In the genomic region with DNA sequence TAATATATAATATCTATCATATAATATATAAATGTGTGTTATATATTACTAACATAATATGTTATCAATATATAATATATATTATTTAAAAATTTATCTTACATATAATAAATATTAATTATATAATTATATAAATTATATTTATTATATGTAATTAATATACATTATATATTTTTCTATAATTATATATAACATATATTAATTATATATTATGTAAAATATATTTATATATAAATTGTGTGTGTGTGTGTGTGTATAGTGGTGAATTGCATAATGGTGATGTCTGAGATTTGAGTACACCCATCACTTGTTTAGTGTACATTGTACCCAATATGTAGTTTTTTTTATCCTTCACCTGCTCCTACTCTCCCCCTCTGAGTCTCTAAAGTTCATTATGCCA, we compare ENCODE assay signal across 22 cellular contexts.
"Had no signal": no experiment of that assay in that cellular context is flagged by ENCODE, and none has a peak within 500 bp of the region (broad histone marks: within the 10 kb centered on the region; RNA-seq: fewer than 3 reads in every experiment).

No MANE protein-coding gene starts in this region.

- H3K27ac Mint-ChIP-seq: T-cell; T-helper 1 cell treated with Interleukin-12 subunit alpha and Interleukin-12 subunit beta and Interleukin-4 antibody, amounts not matched to agents 30 μg/mL and 1 μg/mL, for 36 hours had no signal

- H3K4me1 Mint-ChIP-seq: T-cell had no signal

- H3K9ac ChIP-seq: KMS-11, SK-N-SH had no signal

- FAIRE-seq: HepG2 had no signal

- ATAC-seq: HepG2, T-cell had no signal

- H3K4me3 Mint-ChIP-seq: T-cell; T-helper 1 cell treated with Interleukin-12 subunit alpha and Interleukin-12 subunit beta and Interleukin-4 antibody, amounts not matched to agents 30 μg/mL and 1 μg/mL, for 36 hours had no signal

- H3K36me3 Mint-ChIP-seq: T-cell had no signal

- DNase-seq: IMR-90, Kasumi-1, MM.1S, NCI-H1092 treated with DMSO at 0.1 percent for 48 hours, NCI-H1436, NCI-H187, NCI-H2029 treated with DMSO at 0.1 percent for 48 hours, NCI-H2171, NCI-H226, NCI-H446, NCI-H510A, NCI-H524 treated with DMSO at 0.1 percent for 48 hours, NCI-H69, NCI-H774, SHP77, SK-N-SH, SW 1271, T-cell had no signal

- H3K9me3 ChIP-seq: SK-N-SH had no signal

- H3K27ac ChIP-seq: KMS-11, RWPE1 had no signal

- H3K9me3 Mint-ChIP-seq: T-cell; T-helper 1 cell treated with Interleukin-12 subunit alpha and Interleukin-12 subunit beta and Interleukin-4 antibody, amounts not matched to agents 30 μg/mL and 1 μg/mL, for 36 hours had no signal
